In the genomic region with DNA sequence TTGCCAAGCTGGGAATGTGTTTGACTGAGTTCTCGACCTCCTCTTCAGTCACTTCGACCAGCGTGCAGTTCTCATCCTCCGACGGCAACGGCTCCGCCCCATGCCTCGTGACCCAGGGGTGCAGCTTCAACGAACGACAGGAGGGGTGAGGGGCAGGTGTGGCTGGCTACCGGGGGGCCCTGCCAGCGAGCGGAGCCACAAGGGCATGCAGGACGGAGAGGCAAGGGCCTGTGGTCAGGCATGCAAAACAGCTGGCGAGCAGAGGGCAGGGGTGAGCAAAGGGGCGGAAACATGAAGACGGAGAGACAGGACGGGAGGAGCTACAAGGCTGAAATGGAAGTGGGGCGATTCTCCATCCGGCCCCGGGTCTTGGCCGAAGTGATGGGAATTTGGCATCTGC, we compare ENCODE assay signal across 14 cellular contexts. TPM values are rescaled to one million over a fixed set of nuclear protein-coding genes. Genes with fewer than 3 reads are reported as not detected.
DNase-seq lines count a peak whose midpoint lies in the region; ATAC-seq and TF ChIP-seq lines count a peak whose summit lies in the region.
"Had no signal": no experiment of that assay in that cellular context is flagged by ENCODE, and none has a peak within 500 bp of the region (broad histone marks: within the 10 kb centered on the region; RNA-seq: fewer than 3 reads in every experiment).

No MANE protein-coding gene starts in this region.

- no peak overlapping the region for H3K27ac Mint-ChIP-seq in chondrocyte (ENCODE audit: unreplicated experiment)

- H3K36me3 Mint-ChIP-seq in chondrocyte (ENCODE audit: low read depth) = peaks cover 41% of the 10 kb centered on the region

- no peaks in the 10 kb centered on the region for H3K9me3 ChIP-seq in psoas muscle
- H3K9me3 ChIP-seq: gastroesophageal sphincter, left ventricle myocardium inferior had no signal

- 89 to 91% (median 91%) methylated on average over 22 of the region's 22 CpGs for WGBS in psoas muscle, 3 donors

- no peak overlapping the region for H3K4me3 ChIP-seq in psoas muscle
- H3K4me3 ChIP-seq: dorsolateral prefrontal cortex, gastroesophageal sphincter, left ventricle myocardium inferior had no signal

- H3K4me3 Mint-ChIP-seq in chondrocyte (ENCODE audit: unreplicated experiment) = no peak overlapping the region
- H3K4me3 Mint-ChIP-seq: stimulated activated naive CD8-positive, alpha-beta T cell treated with anti-CD3 and anti-CD28 coated beads, Interleukin-15, amount 100 ng/mL, for 72 hours had no signal

- ATAC-seq in GM18867 (IDR thresholded peaks at IDR 0.05; ENCODE audit: unreplicated experiment) = peak; percentile 91
- ATAC-seq in GM21423 (IDR thresholded peaks at IDR 0.05; ENCODE audit: unreplicated experiment) = peak; percentile 77
- ATAC-seq in HG03095 (IDR thresholded peaks at IDR 0.05; ENCODE audit: unreplicated experiment) = peak; percentile 84
- ATAC-seq in left colon = no peak
- no peak for ATAC-seq in psoas muscle
- ATAC-seq: gastroesophageal sphincter; stimulated activated naive CD8-positive, alpha-beta T cell treated with anti-CD3 and anti-CD28 coated beads, Interleukin-15, amount 100 ng/mL, for 72 hours had no signal

- no peak overlapping the region for H3K27ac ChIP-seq in psoas muscle
- H3K27ac ChIP-seq: gastroesophageal sphincter, left ventricle myocardium inferior had no signal

- no peaks in the 10 kb centered on the region for H3K4me1 Mint-ChIP-seq in chondrocyte (ENCODE audit: low read depth)

- DNase-seq in left colon = peak; percentile 44 to 60
- no peak for DNase-seq in activated T-cell treated with anti-CD3 and anti-CD28 coated beads for 4 hours
- DNase-seq in chondrocyte (ENCODE audit: low spot score) = no peak
- no peak for DNase-seq in psoas muscle
- DNase-seq in anterior cingulate cortex (lab: John Stamatoyannopoulos, UW) = no peak
- DNase-seq: activated CD8-positive, alpha-beta memory T cell treated with anti-CD3 and anti-CD28 coated beads for 24 hours; dorsolateral prefrontal cortex; left ventricle myocardium inferior; NCI-H510A; stimulated activated naive CD8-positive, alpha-beta T cell treated with anti-CD3 and anti-CD28 coated beads, Interleukin-15, amount 100 ng/mL, for 72 hours had no signal

- no peaks in the 10 kb centered on the region for H3K27me3 Mint-ChIP-seq in chondrocyte (ENCODE audit: low read depth)
- H3K27me3 Mint-ChIP-seq: stimulated activated naive CD8-positive, alpha-beta T cell treated with anti-CD3 and anti-CD28 coated beads, Interleukin-15, amount 100 ng/mL, for 72 hours had no signal

- TF ChIP-seq CTCF in chondrocyte (IDR thresholded peaks at IDR 0.05) (no peak), psoas muscle (IDR thresholded peaks at IDR 0.05) (no peak)

- H3K9me3 Mint-ChIP-seq in chondrocyte (ENCODE audit: low read depth) = no peaks in the 10 kb centered on the region

- H3K36me3 ChIP-seq in psoas muscle (ENCODE audit: insufficient read depth in 1 of 2, low read depth in 1 of 2) = peaks cover 0 to 87% of the 10 kb centered on the region in 2 donors

- intact Hi-C loops in left colon (cut with DNase I, micrococcal nuclease) (no loop called here), psoas muscle (cut with DNase I) (no loop called here)

- H3K4me1 ChIP-seq in psoas muscle = no peaks in the 10 kb centered on the region
- H3K4me1 ChIP-seq: gastroesophageal sphincter, left ventricle myocardium inferior had no signal

- H3K27me3 ChIP-seq in psoas muscle (ENCODE audit: insufficient read depth in 3 of 3, low read length in 2 of 3) = no peaks in the 10 kb centered on the region
- H3K27me3 ChIP-seq: dorsolateral prefrontal cortex, gastroesophageal sphincter had no signal

RNA-seq across cellular contexts. Expression of gene P2RX4, which starts 38.7 kb away (rescaled TPM):
- 100 to 1,000 TPM; 131 to 146 TPM for total RNA-seq in left colon
- total RNA-seq in chondrocyte = 14.7 to 23.3 TPM (median 20.7 TPM) in 3 replicates
- 1 to 10 TPM; 1.5 to 3.4 (median 2.5) TPM for total RNA-seq in psoas muscle
- 1 to 10 TPM; 1.1 to 2.0 (median 1.6) TPM for polyA plus RNA-seq in psoas muscle

RNA-seq across cellular contexts. Expression of gene CAMKK2, which starts 47.9 kb away (rescaled TPM):
- 10 to 100 TPM; 48.1 to 55.4 TPM for total RNA-seq in left colon
- total RNA-seq in chondrocyte = 33.7 to 42.7 TPM (median 36.0 TPM) in 3 replicates
- total RNA-seq in psoas muscle = 10 to 100 TPM in 2 of 4 donors, 1 to 10 TPM in 2; 6.8 to 12.3 (median 10.4) TPM
- 1 to 10 TPM; 4.4 to 8.3 (median 5.6) TPM for polyA plus RNA-seq in psoas muscle

Comparison
In these comparisons a context has a peak if more than half of its experiments do, and no peak if none do; other contexts are left out.
1. ATAC-seq: peak in GM18867 (single experiment), GM21423 (single experiment) and HG03095 (single experiment); none in left colon (single experiment) and psoas muscle (0 of 4).
2. DNase-seq: peak in left colon (2 of 2); none in activated T-cell treated with anti-CD3 and anti-CD28 coated beads for 4 hours (single experiment), chondrocyte (single experiment), psoas muscle (0 of 2) and anterior cingulate cortex (0 of 58).